In genomic region chr7:151408839-151409554, GRCh38 we compare ENCODE assay signal across 8 cellular contexts. TPM values are rescaled to one million over a fixed set of nuclear protein-coding genes. Genes with fewer than 3 reads are reported as not detected.
DNase-seq lines count a peak whose midpoint lies in the region; ATAC-seq lines count a peak whose summit lies in the region.

No MANE protein-coding gene starts in this region.

- no peaks in the 10 kb centered on the region for H3K9me3 Mint-ChIP-seq in activated naive CD8-positive, alpha-beta T cell (ENCODE audit: low read depth)

- H3K27ac Mint-ChIP-seq in activated naive CD8-positive, alpha-beta T cell: no peak overlapping the region

- H3K4me1 Mint-ChIP-seq in activated naive CD8-positive, alpha-beta T cell (ENCODE audit: low read depth): peaks cover 27% of the 10 kb centered on the region

- peak; percentile 67 for DNase-seq in KBM-7
- peak; percentile 70 for DNase-seq in iris pigment epithelial cell (ENCODE audit: low read depth)
- DNase-seq in stimulated activated naive CD4-positive, alpha-beta T cell (lab: John Stamatoyannopoulos, UW): peak; percentile 10 to 65 (median 48)
- no peak for DNase-seq in SK-N-DZ (ENCODE audit: low spot score)
- no peak for DNase-seq in amniotic stem cell (lab: John Stamatoyannopoulos, UW)

- ATAC-seq in GM18858 (IDR thresholded peaks at IDR 0.05; ENCODE audit: unreplicated experiment) (peak; percentile 59), HG03135 (IDR thresholded peaks at IDR 0.05; ENCODE audit: unreplicated experiment) (no peak)

- H3K36me3 Mint-ChIP-seq in activated naive CD8-positive, alpha-beta T cell: no peaks in the 10 kb centered on the region

- H3K27me3 Mint-ChIP-seq in activated naive CD8-positive, alpha-beta T cell: peaks cover 11% of the 10 kb centered on the region

- peak overlapping the region; percentile 90 for H3K4me3 Mint-ChIP-seq in activated naive CD8-positive, alpha-beta T cell

- in situ Hi-C loops in KBM-7 (cut with MboI; ENCODE audit: low pct_unique_long_range_greater_than_20kb, low sequenced_read_pairs): no loop called here

RNA-seq across cellular contexts. Expression of gene WDR86, which starts 0.8 kb away (rescaled TPM):
- 28.1 and 31.1 TPM in 2 replicates for polyA plus RNA-seq in SK-N-DZ (2014; cell fraction: cytosol; rRNA removed)
- 129 TPM in 2 replicates for polyA plus RNA-seq in SK-N-DZ (2014; cell fraction: nucleus; rRNA removed)

RNA-seq across cellular contexts. Expression of gene CRYGN, which starts 30.9 kb away (rescaled TPM):
- polyA plus RNA-seq in SK-N-DZ (2014; cell fraction: cytosol; rRNA removed): 0.05 TPM in 1 of 2 replicates, not detected in the other
- not detected in 2 replicates for polyA plus RNA-seq in SK-N-DZ (2014; cell fraction: nucleus; rRNA removed)

Comparison
In these comparisons a context has a peak if more than half of its experiments do, and no peak if none do; other contexts are left out.
1. DNase-seq: peak in KBM-7 (single experiment), iris pigment epithelial cell (single experiment) and stimulated activated naive CD4-positive, alpha-beta T cell (6 of 6); none in SK-N-DZ (single experiment) and amniotic stem cell (single experiment).